Comparison of ENCODE assay signal across 8 cellular contexts in the genomic region with DNA sequence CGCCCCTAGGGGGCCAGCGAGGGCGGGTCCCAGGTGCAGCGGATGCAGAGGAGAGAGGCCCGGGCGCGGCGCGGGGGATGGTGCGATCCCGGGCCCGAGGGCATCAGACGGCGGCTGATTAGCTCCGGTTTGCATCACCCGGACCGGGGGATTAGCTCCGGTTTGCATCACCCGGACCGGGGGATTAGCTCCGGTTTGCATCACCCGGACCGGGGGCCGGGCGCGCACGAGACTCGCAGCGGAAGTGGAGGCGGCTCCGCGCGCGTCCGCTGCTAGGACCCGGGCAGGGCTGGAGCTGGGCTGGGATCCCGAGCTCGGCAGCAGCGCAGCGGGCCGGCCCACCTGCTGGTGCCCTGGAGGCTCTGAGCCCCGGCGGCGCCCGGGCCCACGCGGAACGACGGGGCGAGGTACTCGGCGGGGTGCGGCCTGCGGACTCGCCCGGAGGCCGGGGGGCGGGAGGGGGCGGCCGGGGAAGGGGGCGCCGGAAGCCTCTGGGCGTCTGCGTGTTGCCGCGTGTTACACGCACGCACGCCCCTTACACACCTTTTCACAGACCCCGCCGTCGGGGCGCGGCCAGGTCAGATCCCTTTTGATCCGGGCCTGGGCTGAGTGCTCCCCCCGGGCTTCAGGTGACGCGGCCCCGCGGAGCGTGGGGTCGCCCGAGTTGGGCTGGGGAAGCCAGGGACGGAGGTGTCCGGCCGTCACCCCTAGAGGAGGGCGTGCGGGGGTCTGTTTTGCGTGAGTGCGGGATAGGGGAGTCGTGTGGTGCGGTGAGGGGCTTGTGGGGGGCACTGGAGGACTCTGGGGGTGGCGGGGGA.
DNase-seq lines count a peak whose midpoint lies in the region; ATAC-seq lines count a peak whose summit lies in the region.

No MANE protein-coding gene starts in this region.

- peak; percentile 42 for ATAC-seq in GM21717 (IDR thresholded peaks at IDR 0.05; ENCODE audit: unreplicated experiment)

- H3K27ac ChIP-seq in KOPT-K1 (ENCODE audit: low read depth, low read length, poor library complexity, severe bottlenecking) (peak overlapping the region; percentile 70), iPS-18a (ENCODE audit: low read length) (no peak overlapping the region)

- peak overlapping the region; percentile 39 for H3K9ac ChIP-seq in iPS-18a (ENCODE audit: low read length)

- peaks cover 20% of the 10 kb centered on the region for H3K27me3 ChIP-seq in iPS-18a (ENCODE audit: control insufficient read depth, insufficient read depth, low read length)

- no peaks in the 10 kb centered on the region for H3K4me1 ChIP-seq in iPS-18a (ENCODE audit: control insufficient read depth, low read depth, low read length)

- H3K36me3 ChIP-seq in KOPT-K1 (ENCODE audit: insufficient read depth, low read length) (no peaks in the 10 kb centered on the region), iPS-18a (ENCODE audit: control insufficient read depth, low read depth, low read length) (no peaks in the 10 kb centered on the region)

- H3K4me3 ChIP-seq in iPS-18a (ENCODE audit: low read length), result peak overlapping the region; percentile 62

- H3K9me3 ChIP-seq in KOPT-K1 (ENCODE audit: insufficient read depth, low read length, poor library complexity, severe bottlenecking) (no peaks in the 10 kb centered on the region), iPS-18a (ENCODE audit: control insufficient read depth, low read depth, low read length) (no peaks in the 10 kb centered on the region)

- DNase-seq in GM04504 (ENCODE audit: low read depth) (peak; percentile 45), T-helper 2 cell (peak in 4 of 5 experiments; percentile 28 to 80 (median 42)), astrocyte of the hippocampus (ENCODE audit: low read depth, low spot score) (peak; percentile 60), pons (ENCODE audit: low spot score) (no peak)
- peak; percentile 24 to 57 for DNase-seq in stimulated activated CD4-positive, alpha-beta T cell treated with anti-CD3 and anti-CD28 coated beads, Interleukin-15, amount 100 ng/mL, for 1 hour (ENCODE audit: low read depth in 1 of 2, low spot score in 1 of 2)
